Comparison of ENCODE assay signal across 10 cellular contexts in genomic region chr4:55736605-55737183, GRCh38.
DNase-seq lines count a peak whose midpoint lies in the region; ATAC-seq and TF ChIP-seq lines count a peak whose summit lies in the region.
"Had no signal": no experiment of that assay in that cellular context is flagged by ENCODE, and none has a peak within 500 bp of the region (broad histone marks: within the 10 kb centered on the region; RNA-seq: fewer than 3 reads in every experiment).

No MANE protein-coding gene starts in this region.

- no peak overlapping the region for H4K8ac ChIP-seq in neuronal stem cell (ENCODE audit: low read depth, low read length)

- in situ Hi-C loops in mammary epithelial cell (cut with MboI; ENCODE audit: low sequenced_read_pairs in 2 of 2): loop anchor here (10.0 to 25.0 kb wide), 5 partner anchors 192 to 762 kb away; partner anchors contain the start of gene CLOCK (in 1 of the 2)

- no peak overlapping the region for H2BK120ac ChIP-seq in neuronal stem cell (ENCODE audit: low read depth, low read length)

- H2BK5ac ChIP-seq in neuronal stem cell (ENCODE audit: low read length): no peak overlapping the region

- H3K4ac ChIP-seq in neuronal stem cell (ENCODE audit: low read length): no peak overlapping the region

- H4K91ac ChIP-seq in neuronal stem cell (ENCODE audit: low read depth, low read length, poor library complexity): no peak overlapping the region

- no peaks in the 10 kb centered on the region for H3K36me3 ChIP-seq in mammary epithelial cell (ENCODE audit: insufficient read depth, low read length)
- no peaks in the 10 kb centered on the region for H3K36me3 ChIP-seq in neuronal stem cell (replicated peaks in 1 of 2; ENCODE audit: control insufficient read depth in 2 of 2, insufficient read depth in 2 of 2, low read length in 2 of 2)

- 3% methylated on average over 3 of the region's 3 CpGs for WGBS in mammary epithelial cell (ENCODE audit: low coverage, missing lambda C conversion rate)
- WGBS in neuronal stem cell (ENCODE audit: extremely low coverage in 2 of 2, insufficient read length in 2 of 2, insufficient replicate concordance in 1 of 2), 2 donors: no CpG with 5 or more reads among the region's 3 CpGs

- H3K18ac ChIP-seq in neuronal stem cell (ENCODE audit: low read length): no peak overlapping the region

- H2BK12ac ChIP-seq in neuronal stem cell (ENCODE audit: low read length): no peak overlapping the region

- TF ChIP-seq CTCF in mammary epithelial cell (conservative IDR thresholded peaks at IDR 0.05 in 1 of 2, IDR thresholded peaks at IDR 0.05 in 1 of 2; ENCODE audit: extremely low read depth in 1 of 2, insufficient read depth in 1 of 2, low read depth in 1 of 2, low read length in 2 of 2): peak; percentile 37 to 44

- H3K4me3 ChIP-seq in mammary epithelial cell (replicated peaks in 1 of 3; ENCODE audit: insufficient read depth in 1 of 3, low read depth in 2 of 3, low read length in 3 of 3) (no peak overlapping the region), neuronal stem cell (ENCODE audit: low read length in 2 of 2) (no peak overlapping the region)

- intact Hi-C loops in mammary epithelial cell (cut with micrococcal nuclease): loop anchor here (1.0 to 5.0 kb wide), 6 partner anchors 182 to 766 kb away; partner anchors contain the start of gene SRD5A3

- DNase-seq in DMS153 treated with DMSO at 0.1 percent for 48 hours (lab: John Stamatoyannopoulos, UW; ENCODE audit: unreplicated experiment) (peak; percentile 30), DMS153 (lab: John Stamatoyannopoulos, UW) (no peak), M059J (ENCODE audit: low read depth) (peak; percentile 9), mammary epithelial cell (no peak), neuronal stem cell (ENCODE audit: low spot score) (no peak), hippocampal formation (lab: John Stamatoyannopoulos, UW) (no peak)
- DNase-seq: activated naive CD4-positive, alpha-beta T cell treated with Interleukin-2 at 50 U/mL for 16 hours; NCI-H2227 treated with DMSO at 0.1 percent for 48 hours had no signal

- H2AK5ac ChIP-seq in neuronal stem cell (ENCODE audit: low read depth, low read length): no peak overlapping the region

- ATAC-seq in GM19324 (IDR thresholded peaks at IDR 0.05; ENCODE audit: low FRiP score, unreplicated experiment) (no peak), GM18511 (IDR thresholded peaks at IDR 0.05; ENCODE audit: unreplicated experiment) (no peak)

- H2AFZ ChIP-seq in mammary epithelial cell (ENCODE audit: low read depth, low read length) (no peak overlapping the region), neuronal stem cell (ENCODE audit: low read length) (peak overlapping the region; percentile 29)

- dilution Hi-C loops in mammary epithelial cell (cut with HindIII; ENCODE audit: low sequenced_read_pairs): no loop called here

- H2BK15ac ChIP-seq in neuronal stem cell (ENCODE audit: low read length): no peak overlapping the region

- H3K9me3 ChIP-seq in mammary epithelial cell (replicated peaks; ENCODE audit: insufficient read depth, low read length): no peaks in the 10 kb centered on the region
- no peaks in the 10 kb centered on the region for H3K9me3 ChIP-seq in neuronal stem cell (replicated peaks in 1 of 2; ENCODE audit: control insufficient read depth in 2 of 2, insufficient read depth in 1 of 2, low read depth in 1 of 2, low read length in 2 of 2)

- H3K79me2 ChIP-seq in mammary epithelial cell (ENCODE audit: insufficient read depth, low read length): no peaks in the 10 kb centered on the region

- peaks cover 14% of the 10 kb centered on the region for H3K4me1 ChIP-seq in mammary epithelial cell (ENCODE audit: insufficient read depth, low read length)
- no peaks in the 10 kb centered on the region for H3K4me1 ChIP-seq in neuronal stem cell (ENCODE audit: control insufficient read depth in 2 of 2, insufficient read depth in 1 of 2, low read depth in 1 of 2, low read length in 2 of 2)

- H3K79me1 ChIP-seq in neuronal stem cell (ENCODE audit: low read depth, low read length): no peaks in the 10 kb centered on the region

- no peak overlapping the region for H3K4me2 ChIP-seq in mammary epithelial cell (ENCODE audit: insufficient read depth, low read depth, low read length)
- H3K4me2 ChIP-seq in neuronal stem cell (ENCODE audit: insufficient read depth, low read length, poor library complexity, severe bottlenecking): no peak overlapping the region

- no peak overlapping the region for H3K23ac ChIP-seq in neuronal stem cell (ENCODE audit: low read depth, low read length, poor library complexity)

- H3K9ac ChIP-seq in mammary epithelial cell (ENCODE audit: insufficient read depth, low read length) (no peak overlapping the region), neuronal stem cell (ENCODE audit: low read depth, low read length, poor library complexity) (no peak overlapping the region)

- BruUV-seq in mammary epithelial cell (replicated peaks; lab: Mats Ljungman, UMichigan): no TSS peak

- CTCF ChIA-PET in mammary epithelial cell (lab: Charles Lee; ENCODE audit: low non-redundant PET): interaction anchor here (0.6 kb wide), 1 partner anchor 18 kb away, joined by 4 read pairs; no protein-coding TSS in a partner anchor

- H3K27ac ChIP-seq in mammary epithelial cell (ENCODE audit: insufficient read depth, low read depth, low read length) (no peak overlapping the region), neuronal stem cell (replicated peaks; ENCODE audit: low read length) (no peak overlapping the region)

- no peak overlapping the region for H3K14ac ChIP-seq in neuronal stem cell (ENCODE audit: low read length)

- H4K20me1 ChIP-seq in mammary epithelial cell (ENCODE audit: insufficient read depth, low read length): no peaks in the 10 kb centered on the region

- no peaks in the 10 kb centered on the region for H3K27me3 ChIP-seq in mammary epithelial cell (ENCODE audit: insufficient read depth, low read length)
- peaks cover 0 to 3% (median 0%) of the 10 kb centered on the region in 3 experiments for H3K27me3 ChIP-seq in neuronal stem cell (ENCODE audit: control insufficient read depth in 3 of 3, insufficient read depth in 3 of 3, low read depth in 1 of 3, low read length in 3 of 3)

Comparison
In these comparisons a context has a peak if more than half of its experiments do, and no peak if none do; other contexts are left out.
1. DNase-seq: peak in DMS153 treated with DMSO at 0.1 percent for 48 hours (single experiment) and M059J (single experiment); none in DMS153 (single experiment), mammary epithelial cell (single experiment), neuronal stem cell (single experiment) and hippocampal formation (0 of 2).